In the genomic region with DNA sequence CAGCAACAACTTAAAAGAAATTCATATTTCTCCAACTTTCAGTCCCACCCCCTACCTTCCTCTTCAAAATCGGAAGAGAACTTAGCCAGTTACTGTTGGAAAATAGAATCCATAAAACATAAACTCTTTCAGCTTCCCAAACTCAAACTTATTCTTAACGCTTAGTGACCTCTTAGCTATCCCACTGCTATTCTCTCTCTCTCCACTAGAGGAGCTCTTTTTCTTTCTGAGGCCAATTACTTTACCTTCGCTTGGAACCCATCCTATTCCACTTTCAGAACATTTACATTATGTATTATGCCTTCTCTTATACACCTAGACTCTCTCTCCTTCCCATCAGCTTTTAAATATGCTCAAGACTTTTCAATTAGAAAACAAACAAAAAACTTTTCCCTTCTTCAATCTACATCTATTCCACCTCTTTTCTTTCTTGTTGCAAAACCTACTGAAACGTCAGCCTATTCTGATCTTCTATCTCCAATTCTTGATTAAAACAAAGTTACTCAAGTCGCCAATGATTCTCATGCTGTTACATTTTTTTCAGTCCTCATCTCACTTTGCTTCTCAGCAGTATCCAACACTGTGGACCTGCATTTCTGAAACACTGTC, we compare ENCODE assay signal across 8 cellular contexts. TPM values are rescaled to one million over a fixed set of nuclear protein-coding genes. Genes with fewer than 3 reads are reported as not detected.
DNase-seq lines count a peak whose midpoint lies in the region; ATAC-seq and TF ChIP-seq lines count a peak whose summit lies in the region.

No MANE protein-coding gene starts in this region.

- no peak overlapping the region for H3K4me3 ChIP-seq in H7 (ENCODE audit: insufficient read depth, low read depth, low read length)
- H3K4me3 ChIP-seq in mucosa of descending colon = no peak overlapping the region

- intact Hi-C loops in mucosa of descending colon (cut with DNase I, micrococcal nuclease) = no loop called here

- H3K9me3 ChIP-seq in mucosa of descending colon = no peaks in the 10 kb centered on the region

- no peaks in the 10 kb centered on the region for H3K27me3 ChIP-seq in H7 (ENCODE audit: control insufficient read depth, insufficient read depth, low read length)

- H3K4me1 ChIP-seq in mucosa of descending colon (ENCODE audit: low read depth) = no peaks in the 10 kb centered on the region

- TF ChIP-seq CTCF in mucosa of descending colon (IDR thresholded peaks at IDR 0.05) = peak; percentile 88

- DNase-seq in DMS53 (lab: John Stamatoyannopoulos, UW) (peak; percentile 61), H7 (peak; percentile 54), NCI-H345 treated with DMSO at 0.1 percent for 48 hours (lab: John Stamatoyannopoulos, UW; ENCODE audit: unreplicated experiment) (peak; percentile 8), mucosa of descending colon (no peak)
- DNase-seq in central memory CD4-positive, alpha-beta T cell = peak; percentile 18
- no peak for DNase-seq in activated naive CD4-positive, alpha-beta T cell treated with Interleukin-2 at 50 U/mL for 16 hours

- H3K36me3 ChIP-seq in H7 (replicated peaks; ENCODE audit: control insufficient read depth, insufficient read depth, low read length) = no peaks in the 10 kb centered on the region
- H3K36me3 ChIP-seq in mucosa of descending colon (ENCODE audit: low read depth) = no peaks in the 10 kb centered on the region

- ATAC-seq in mucosa of descending colon = peak; percentile 72
- ATAC-seq in GM21423 (IDR thresholded peaks at IDR 0.05; ENCODE audit: unreplicated experiment) = no peak
- no peak for ATAC-seq in HG02870 (IDR thresholded peaks at IDR 0.05; ENCODE audit: unreplicated experiment)

RNA-seq across cellular contexts. Expression of gene GHSR, which starts 13.4 kb away (rescaled TPM):
- total RNA-seq in H7 (2014; rRNA removed; shearing (Covaris generic)) = not detected in 2 replicates
- total RNA-seq in mucosa of descending colon = not detected

Comparison
In these comparisons a context has a peak if more than half of its experiments do, and no peak if none do; other contexts are left out.
1. DNase-seq: peak in DMS53 (single experiment), H7 (single experiment), NCI-H345 treated with DMSO at 0.1 percent for 48 hours (single experiment) and central memory CD4-positive, alpha-beta T cell (single experiment); none in mucosa of descending colon (0 of 3) and activated naive CD4-positive, alpha-beta T cell treated with Interleukin-2 at 50 U/mL for 16 hours (single experiment).